ENCODE assay signal across 17 cellular contexts in the genomic region with DNA sequence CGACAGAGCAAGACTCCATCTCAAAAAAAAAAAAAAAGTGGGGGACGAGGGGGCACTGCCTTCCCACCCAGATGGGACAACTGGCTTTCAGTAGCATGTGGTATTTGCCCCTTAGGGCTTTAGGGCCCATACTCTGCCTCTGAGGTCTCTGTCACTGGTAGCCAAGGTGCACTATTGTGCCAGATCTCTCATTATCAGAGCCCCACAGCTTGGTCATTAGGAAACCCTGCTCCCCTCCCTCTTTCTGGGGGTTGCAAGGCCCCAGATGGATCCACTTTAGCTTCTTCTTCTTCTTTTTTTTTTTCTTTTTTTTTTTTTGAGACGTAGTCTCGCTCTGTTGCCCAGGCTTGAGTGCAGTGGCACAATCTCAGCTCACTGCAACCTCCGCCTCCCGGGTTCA. TPM values are rescaled to one million over a fixed set of nuclear protein-coding genes. Genes with fewer than 3 reads are reported as not detected.
"Had no signal": no experiment of that assay in that cellular context is flagged by ENCODE, and none has a peak within 500 bp of the region (broad histone marks: within the 10 kb centered on the region; RNA-seq: fewer than 3 reads in every experiment).

No MANE protein-coding gene starts in this region.

- H3K9me3 ChIP-seq: esophagus muscularis mucosa, gastrocnemius medialis, heart right ventricle, mucosa of descending colon, ovary had no signal

- H3K27ac ChIP-seq: esophagus muscularis mucosa, gastrocnemius medialis, heart right ventricle, ovary had no signal

- H3K4me2 ChIP-seq: smooth muscle cell had no signal

- H3K4me1 ChIP-seq: gastrocnemius medialis had no signal

- H3K27me3 ChIP-seq: ovary had no signal

- H3K4me3 ChIP-seq: esophagus muscularis mucosa, heart right ventricle, mucosa of descending colon, ovary, smooth muscle cell had no signal

- DNase-seq: cortex of kidney; effector memory CD4-positive, alpha-beta T cell; gastrocnemius medialis; heart right ventricle; islet precursor cell; mammary epithelial cell; natural killer cell; nucleus accumbens; ovary; stimulated activated CD4-positive, alpha-beta T cell treated with anti-CD3 and anti-CD28 coated beads, Interleukin-2, amount 100 ng/mL, for 48 hours; stimulated activated naive CD4-positive, alpha-beta T cell treated with Interleukin-2 at 50 U/mL for 16 hours; trophoblast cell had no signal

- ATAC-seq: gastrocnemius medialis, heart right ventricle, left lobe of liver, natural killer cell, right cardiac atrium had no signal

- H3K36me3 ChIP-seq: esophagus muscularis mucosa, gastrocnemius medialis, heart right ventricle, ovary had no signal

RNA-seq across cellular contexts. Expression of a gene that starts 15.8 kb away (rescaled TPM):
- total RNA-seq: smooth muscle cell had no signal
